8 cellular contexts compared by ENCODE assay signal in genomic region chr11:3422380-3423137, GRCh38. TPM values are rescaled to one million over a fixed set of nuclear protein-coding genes. Genes with fewer than 3 reads are reported as not detected.
A peak's percentile ranks its signal among the peaks of the same experiment; 100 is the strongest.
DNase-seq lines count a peak whose midpoint lies in the region; ATAC-seq and TF ChIP-seq lines count a peak whose summit lies in the region.
"Not testable (repeated sequence)": the region's sequence is repeated elsewhere in the genome, so short reads cannot be mapped to it uniquely, and the experiment has no call there.

No MANE protein-coding gene starts in this region.

- H3K9ac ChIP-seq in OCI-LY1 (ENCODE audit: low read length): peak overlapping the region; percentile 65

- POLR2A ChIA-PET in Caco-2 (lab: Charles Lee): interaction anchor here (0.9 kb wide), 1 partner anchor 43 kb away, joined by 4 read pairs; the partner anchor contains the start of gene ZNF195

- H3F3A ChIP-seq in OCI-LY1 (ENCODE audit: insufficient read depth, low read length): not testable (repeated sequence)

- H3K4me1 Mint-ChIP-seq in Caco-2 (ENCODE audit: low read depth, unreplicated experiment): not testable (repeated sequence)

- H3K27me3 Mint-ChIP-seq in Caco-2 (ENCODE audit: insufficient read depth, unreplicated experiment): not testable (repeated sequence)

- not testable (repeated sequence) for H4K20me1 ChIP-seq in OCI-LY1 (ENCODE audit: insufficient read depth, low read length)

- H3K27ac Mint-ChIP-seq in Caco-2 (ENCODE audit: unreplicated experiment): peak overlapping the region; percentile 94

- not testable (repeated sequence) for H3K9me3 Mint-ChIP-seq in Caco-2 (ENCODE audit: unreplicated experiment)

- DNase-seq in Caco-2 (peak; percentile 99 to 100), HuH-7.5 (ENCODE audit: low spot score) (peak; percentile 39), activated T-cell treated with anti-CD3 and anti-CD28 coated beads for 1 hour (ENCODE audit: low read depth) (peak; percentile 95), epidermal melanocyte (ENCODE audit: insufficient read length, low spot score) (peak; percentile 45), midbrain (lab: John Stamatoyannopoulos, UW) (peak; percentile 97)
- DNase-seq in stimulated activated CD8-positive, alpha-beta memory T cell treated with anti-CD3 and anti-CD28 coated beads, Interleukin-15, amount 100 ng/mL, for 48 hours (ENCODE audit: low read depth in 2 of 2): peak; percentile 96 to 97

- H3K79me2 ChIP-seq in OCI-LY1 (ENCODE audit: insufficient read depth, low read length): not testable (repeated sequence)

- not testable (repeated sequence) for H2AFZ ChIP-seq in OCI-LY1 (ENCODE audit: low read length)

- peak; percentile 98 for ATAC-seq in GM21528 (IDR thresholded peaks at IDR 0.05; ENCODE audit: low FRiP score, unreplicated experiment)

- not testable (repeated sequence) for TF ChIP-seq CTCF in Caco-2 (IDR thresholded peaks at IDR 0.05; ENCODE audit: insufficient read depth in 1 of 2, low read depth in 1 of 2, low read length in 1 of 2, severe bottlenecking in 1 of 2, unreplicated experiment in 1 of 2); OCI-LY1 (IDR thresholded peaks at IDR 0.05; ENCODE audit: low read length)

- H3K36me3 ChIP-seq in Caco-2 (ENCODE audit: control insufficient read depth, insufficient read depth, low read length); OCI-LY1 (ENCODE audit: insufficient read depth, low read length): not testable (repeated sequence)

- not testable (repeated sequence) for H3K27me3 ChIP-seq in Caco-2 (replicated peaks; ENCODE audit: control insufficient read depth, insufficient read depth, low read length); OCI-LY1 (ENCODE audit: insufficient read depth, low read length)

- peaks cover 13% of the 10 kb centered on the region for H3K36me3 Mint-ChIP-seq in Caco-2 (ENCODE audit: insufficient read depth, unreplicated experiment)

- H3K27ac ChIP-seq in OCI-LY1 (ENCODE audit: low read depth, low read length, poor library complexity, severe bottlenecking): not testable (repeated sequence)

- not testable (repeated sequence) for H3K4me1 ChIP-seq in Caco-2; OCI-LY1 (ENCODE audit: insufficient read depth, low read length, severe bottlenecking)

- not testable (repeated sequence) for H3K9me3 ChIP-seq in Caco-2; OCI-LY1 (ENCODE audit: low read length)

- intact Hi-C loops in Caco-2 (cut with micrococcal nuclease; ENCODE audit: unreplicated experiment): loop anchor here (1.0 kb wide), 1 partner anchor 43 kb away; the partner anchor contains the start of gene ZNF195

- H3K4me3 ChIP-seq in Caco-2 (ENCODE audit: low read depth, low read length): peak overlapping the region; percentile 80
- H3K4me3 ChIP-seq in OCI-LY1 (ENCODE audit: low read depth, low read length, poor library complexity, severe bottlenecking): peak overlapping the region; percentile 64

- H3K4me2 ChIP-seq in OCI-LY1 (ENCODE audit: low read length): peak overlapping the region; percentile 93

- not testable (repeated sequence) for BruUV-seq in Caco-2 (replicated peaks; lab: Mats Ljungman, UMichigan)

- CTCF ChIA-PET in Caco-2 (lab: Charles Lee): interaction anchor here (0.9 to 1.3 kb wide), 2 partner anchors 14 to 54 kb away, joined by 3 to 5 read pairs; no protein-coding TSS in a partner anchor

- H3K4me3 Mint-ChIP-seq in Caco-2 (ENCODE audit: unreplicated experiment): peak overlapping the region; percentile 88

- H3K9me2 ChIP-seq in OCI-LY1 (ENCODE audit: low read depth, low read length): not testable (repeated sequence)

RNA-seq across cellular contexts. Expression of gene ZNF195, which starts 43.6 kb away (rescaled TPM):
- total RNA-seq in Caco-2 (2022): 51.2 and 57.5 TPM in 2 replicates

Comparison
In these comparisons a context has a peak if more than half of its experiments do, and no peak if none do; other contexts are left out.
1. DNase-seq: peak in every context shown above with its lines; median percentile 100 in Caco-2; 97 in midbrain; 96 in stimulated activated CD8-positive, alpha-beta memory T cell treated with anti-CD3 and anti-CD28 coated beads, Interleukin-15, amount 100 ng/mL, for 48 hours; 95 in activated T-cell treated with anti-CD3 and anti-CD28 coated beads for 1 hour; 45 in epidermal melanocyte; 39 in HuH-7.5.